29 cellular contexts compared by ENCODE assay signal in the genomic region with DNA sequence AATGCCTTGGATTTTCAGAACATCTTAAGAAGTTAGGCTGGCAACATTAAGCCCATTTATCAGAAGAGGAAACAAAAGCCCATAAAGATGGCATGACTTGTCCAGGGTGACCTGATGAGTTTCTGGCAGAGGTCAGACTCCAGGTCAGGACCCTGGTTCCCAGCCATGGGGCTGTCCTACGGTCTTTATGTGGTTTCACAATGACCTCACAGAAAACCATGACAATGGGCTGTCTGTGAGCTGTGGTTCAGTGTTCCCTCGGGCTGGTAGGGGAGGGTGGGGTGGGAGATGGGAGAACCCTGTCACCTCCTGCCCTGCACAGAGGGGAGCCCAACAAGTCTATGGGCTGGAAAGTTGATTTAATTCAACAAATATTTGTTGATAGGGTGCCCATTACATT.
DNase-seq lines count a peak whose midpoint lies in the region; ATAC-seq and TF ChIP-seq lines count a peak whose summit lies in the region.
"Had no signal": no experiment of that assay in that cellular context is flagged by ENCODE, and none has a peak within 500 bp of the region (broad histone marks: within the 10 kb centered on the region; RNA-seq: fewer than 3 reads in every experiment).

No MANE protein-coding gene starts in this region.

- no peak overlapping the region for H3K4me3 ChIP-seq in GM23338
- H3K4me3 ChIP-seq: cardiac muscle cell, heart left ventricle, ovary, Peyer's patch, SJSA1, skin epidermis, thoracic aorta had no signal

- H3K9me3 Mint-ChIP-seq in GM23338: no peaks in the 10 kb centered on the region
- H3K9me3 Mint-ChIP-seq in mesothelial cell of epicardium: no peaks in the 10 kb centered on the region
- H3K9me3 Mint-ChIP-seq: activated T-helper 2 cell treated with anti-CD3 and anti-CD28 coated beads, Interferon-gamma antibody, Interleukin-2, Interleukin-4, amounts not matched to agents 10 μg/mL and 5 μg/mL and 100 μg/mL, durations not matched to agents 14 hours and 24 hours and 36 hours; CD8-positive, alpha-beta T cell; nephron; stimulated activated naive B cell treated with anti-CD40 and anti-IgM and Interleukin-4, amounts not matched to agents 10 μg/mL and 1 μg/mL and 100 μg/mL, for 72 hours had no signal

- H3F3A ChIP-seq in GM23338 (replicated peaks; ENCODE audit: low read depth): no peaks in the 10 kb centered on the region

- H3K36me3 Mint-ChIP-seq in GM23338 (ENCODE audit: low read depth) (no peaks in the 10 kb centered on the region), mesothelial cell of epicardium (no peaks in the 10 kb centered on the region)
- H3K36me3 Mint-ChIP-seq: CD8-positive, alpha-beta T cell; stimulated activated naive B cell treated with anti-CD40 and anti-IgM and Interleukin-4, amounts not matched to agents 10 μg/mL and 1 μg/mL and 100 μg/mL, for 72 hours had no signal

- TF ChIP-seq CTCF in GM23338 (conservative IDR thresholded peaks at IDR 0.05; ENCODE audit: low read depth in 2 of 2) (no peak), mesothelial cell of epicardium (IDR thresholded peaks at IDR 0.05; ENCODE audit: unreplicated experiment) (no peak)

- DNase-seq in GM23338 (ENCODE audit: low spot score) (no peak), medulla oblongata (ENCODE audit: extremely low spot score) (peak; percentile 91), substantia nigra (lab: John Stamatoyannopoulos, UW) (peak in 46 of 49 donors; percentile 10 to 87 (median 58)), mesothelial cell of epicardium (ENCODE audit: low spot score in 2 of 2, unreplicated experiment in 2 of 2) (no peak)
- DNase-seq: activated CD4-positive, alpha-beta T cell treated with anti-CD3 and anti-CD28 coated beads for 4 hours; activated naive CD4-positive, alpha-beta T cell treated with anti-CD3 and anti-CD28 coated beads, Interleukin-2, amount 50 U/mL, for 16 hours; CD8-positive, alpha-beta T cell; cortex of kidney; MV-4-11; NCI-H1436; NCI-H2081 treated with DMSO at 0.1 percent for 48 hours; NCI-H226; NCI-H526 treated with DMSO at 0.1 percent for 48 hours; ovary; Peyer's patch; stimulated activated naive B cell treated with anti-CD40 and anti-IgM and Interleukin-4, amounts not matched to agents 10 μg/mL and 1 μg/mL and 100 μg/mL, for 72 hours; T1000 had no signal

- no peak overlapping the region for H2AFZ ChIP-seq in GM23338

- no peaks in the 10 kb centered on the region for H3K4me1 Mint-ChIP-seq in GM23338
- no peaks in the 10 kb centered on the region for H3K4me1 Mint-ChIP-seq in mesothelial cell of epicardium
- H3K4me1 Mint-ChIP-seq: B cell; nephron; stimulated activated naive B cell treated with anti-CD40 and anti-IgM and Interleukin-4, amounts not matched to agents 10 μg/mL and 1 μg/mL and 100 μg/mL, for 72 hours had no signal

- H3K27ac ChIP-seq in GM23338 (ENCODE audit: low read depth): no peak overlapping the region
- peak overlapping the region; percentile 83 for H3K27ac ChIP-seq in cingulate gyrus (ENCODE audit: low read depth, low read length)
- peak overlapping the region; percentile 88 for H3K27ac ChIP-seq in substantia nigra (ENCODE audit: low read depth, low read length, poor library complexity, severe bottlenecking)
- H3K27ac ChIP-seq: cardiac muscle cell, heart left ventricle, ovary, Peyer's patch, SJSA1, skin epidermis, thoracic aorta, VCaP had no signal

- H3K27ac Mint-ChIP-seq in GM23338 (no peak overlapping the region), mesothelial cell of epicardium (no peak overlapping the region)
- H3K27ac Mint-ChIP-seq: activated T-helper 2 cell treated with anti-CD3 and anti-CD28 coated beads, Interferon-gamma antibody, Interleukin-2, Interleukin-4, amounts not matched to agents 10 μg/mL and 5 μg/mL and 100 μg/mL, durations not matched to agents 14 hours and 24 hours and 36 hours; B cell; CD8-positive, alpha-beta T cell; nephron; stimulated activated naive B cell treated with anti-CD40 and anti-IgM and Interleukin-4, amounts not matched to agents 10 μg/mL and 1 μg/mL and 100 μg/mL, for 72 hours had no signal

- H3K4me1 ChIP-seq in GM23338 (ENCODE audit: insufficient read depth): no peaks in the 10 kb centered on the region
- H3K4me1 ChIP-seq: heart left ventricle, Peyer's patch, SJSA1 had no signal

- no peak overlapping the region for H3K4me3 Mint-ChIP-seq in GM23338
- no peak overlapping the region for H3K4me3 Mint-ChIP-seq in mesothelial cell of epicardium
- H3K4me3 Mint-ChIP-seq: B cell; CD8-positive, alpha-beta T cell; nephron; stimulated activated naive B cell treated with anti-CD40 and anti-IgM and Interleukin-4, amounts not matched to agents 10 μg/mL and 1 μg/mL and 100 μg/mL, for 72 hours had no signal

- H3K36me3 ChIP-seq in GM23338 (ENCODE audit: insufficient read depth): no peaks in the 10 kb centered on the region
- H3K36me3 ChIP-seq: cardiac muscle cell, heart left ventricle, ovary, Peyer's patch, SJSA1, thoracic aorta had no signal

- H3K79me2 ChIP-seq in GM23338 (replicated peaks; ENCODE audit: insufficient read depth): no peaks in the 10 kb centered on the region

- no peaks in the 10 kb centered on the region for H3K9me2 ChIP-seq in GM23338 (ENCODE audit: insufficient read depth)

- no peak overlapping the region for H3K4me2 ChIP-seq in GM23338

- no peaks in the 10 kb centered on the region for H3K27me3 ChIP-seq in GM23338 (ENCODE audit: insufficient read depth)
- H3K27me3 ChIP-seq: cardiac muscle cell, heart left ventricle, ovary, Peyer's patch, SJSA1 had no signal

- H3K27me3 Mint-ChIP-seq in GM23338 (ENCODE audit: insufficient read depth, low read depth, poor library complexity): no peaks in the 10 kb centered on the region
- H3K27me3 Mint-ChIP-seq in mesothelial cell of epicardium (ENCODE audit: low read depth): peaks cover 10% of the 10 kb centered on the region
- H3K27me3 Mint-ChIP-seq: B cell had no signal

- ATAC-seq in GM23338: peak; percentile 19; the same call in 1 of the 3 replicates
- ATAC-seq in HG03135 (IDR thresholded peaks at IDR 0.05; ENCODE audit: unreplicated experiment): no peak
- ATAC-seq in GM18867 (IDR thresholded peaks at IDR 0.05; ENCODE audit: unreplicated experiment): no peak
- ATAC-seq: CD8-positive, alpha-beta T cell had no signal

- no peaks in the 10 kb centered on the region for H4K20me1 ChIP-seq in GM23338 (replicated peaks; ENCODE audit: insufficient read depth)

TF ChIP-seq in GM23338, 12 proteins besides CTCF, POLR2A, EP300 and RAD21:
- TF ChIP-seq NANOG (IDR thresholded peaks at IDR 0.05; ENCODE audit: borderline replicate concordance): no peak
- no peak for TF ChIP-seq EZH2phosphoT487 (IDR thresholded peaks at IDR 0.05; ENCODE audit: unreplicated experiment)
- no peak for TF ChIP-seq ZNF331 (CRISPR knock-in tag; IDR thresholded peaks at IDR 0.05; ENCODE audit: low read depth)
- no peak for TF ChIP-seq REST (IDR thresholded peaks at IDR 0.05; ENCODE audit: unreplicated experiment)
- no peak for TF ChIP-seq EZH2 (IDR thresholded peaks at IDR 0.05; ENCODE audit: low read depth, unreplicated experiment)
- no peak for TF ChIP-seq POLR2AphosphoS5 (IDR thresholded peaks at IDR 0.05; ENCODE audit: low read depth)

Comparison
In these comparisons a context has a peak if more than half of its experiments do, and no peak if none do; other contexts are left out.
1. DNase-seq: peak in medulla oblongata (single experiment) and substantia nigra (46 of 49); none in GM23338 (single experiment) and mesothelial cell of epicardium (0 of 2).